ENCODE assay signal across 7 cellular contexts in genomic region chr2:36322108-36322507, GRCh38. TPM values are rescaled to one million over a fixed set of nuclear protein-coding genes. Genes with fewer than 3 reads are reported as not detected.
DNase-seq lines count a peak whose midpoint lies in the region; ATAC-seq and TF ChIP-seq lines count a peak whose summit lies in the region.

No MANE protein-coding gene starts in this region.

- TF ChIP-seq CTCF in GM12875 (IDR thresholded peaks at IDR 0.05; ENCODE audit: borderline replicate concordance, insufficient read depth, low read depth, low read length) (peak; percentile 38; the same call in 1 of the 2 replicates), fibroblast of the aortic adventitia (IDR thresholded peaks at IDR 0.05; ENCODE audit: insufficient read depth, low read length) (peak; percentile 72)

- peaks cover 18% of the 10 kb centered on the region for H3K27me3 Mint-ChIP-seq in stimulated activated memory B cell treated with anti-CD40 and anti-IgM and Interleukin-4, amounts not matched to agents 10 μg/mL and 1 μg/mL and 100 μg/mL, for 72 hours

- H3K4me3 Mint-ChIP-seq in stimulated activated memory B cell treated with anti-CD40 and anti-IgM and Interleukin-4, amounts not matched to agents 10 μg/mL and 1 μg/mL and 100 μg/mL, for 72 hours, result no peak overlapping the region

- DNase-seq in RKO (ENCODE audit: low spot score) (peak; percentile 41), fibroblast of the aortic adventitia (ENCODE audit: low read depth) (peak; percentile 73), sciatic nerve (ENCODE audit: low spot score) (no peak), T1000 (lab: John Stamatoyannopoulos, UW) (no peak)
- no peak for DNase-seq in activated CD4-positive, CD25-positive, alpha-beta regulatory T cell treated with anti-CD3 and anti-CD28 coated beads, Interleukin-2, amount 50 U/mL, for 72 hours

- H3K9me3 Mint-ChIP-seq in stimulated activated memory B cell treated with anti-CD40 and anti-IgM and Interleukin-4, amounts not matched to agents 10 μg/mL and 1 μg/mL and 100 μg/mL, for 72 hours, result no peaks in the 10 kb centered on the region

- no peak overlapping the region for H3K4me3 ChIP-seq in GM12875 (ENCODE audit: low read depth, low read length)
- H3K4me3 ChIP-seq in fibroblast of the aortic adventitia (ENCODE audit: low read depth, low read length), result no peak overlapping the region

- intact Hi-C loops in sciatic nerve (cut with DNase I), result no loop called here

- ATAC-seq in sciatic nerve, result peak; percentile 63
- ATAC-seq in stimulated activated memory B cell treated with anti-CD40 and anti-IgM and Interleukin-4, amounts not matched to agents 10 μg/mL and 1 μg/mL and 100 μg/mL, for 72 hours, result no peak

- no peaks in the 10 kb centered on the region for H3K36me3 Mint-ChIP-seq in stimulated activated memory B cell treated with anti-CD40 and anti-IgM and Interleukin-4, amounts not matched to agents 10 μg/mL and 1 μg/mL and 100 μg/mL, for 72 hours

- no peaks in the 10 kb centered on the region for H3K4me1 Mint-ChIP-seq in stimulated activated memory B cell treated with anti-CD40 and anti-IgM and Interleukin-4, amounts not matched to agents 10 μg/mL and 1 μg/mL and 100 μg/mL, for 72 hours

- H3K27ac Mint-ChIP-seq in stimulated activated memory B cell treated with anti-CD40 and anti-IgM and Interleukin-4, amounts not matched to agents 10 μg/mL and 1 μg/mL and 100 μg/mL, for 72 hours, result no peak overlapping the region

RNA-seq across cellular contexts. Expression of gene CRIM1, which starts 33.5 kb away (rescaled TPM):
- total RNA-seq in fibroblast of the aortic adventitia (ENCODE audit: low replicate concordance) (100 and 108 TPM in 2 replicates), sciatic nerve (209 TPM)

Comparison
In these comparisons a context has a peak if more than half of its experiments do, and no peak if none do; other contexts are left out.
1. DNase-seq: peak in RKO (single experiment) and fibroblast of the aortic adventitia (single experiment); none in sciatic nerve (single experiment), activated CD4-positive, CD25-positive, alpha-beta regulatory T cell treated with anti-CD3 and anti-CD28 coated beads, Interleukin-2, amount 50 U/mL, for 72 hours (single experiment) and T1000 (single experiment).